In the genomic region with DNA sequence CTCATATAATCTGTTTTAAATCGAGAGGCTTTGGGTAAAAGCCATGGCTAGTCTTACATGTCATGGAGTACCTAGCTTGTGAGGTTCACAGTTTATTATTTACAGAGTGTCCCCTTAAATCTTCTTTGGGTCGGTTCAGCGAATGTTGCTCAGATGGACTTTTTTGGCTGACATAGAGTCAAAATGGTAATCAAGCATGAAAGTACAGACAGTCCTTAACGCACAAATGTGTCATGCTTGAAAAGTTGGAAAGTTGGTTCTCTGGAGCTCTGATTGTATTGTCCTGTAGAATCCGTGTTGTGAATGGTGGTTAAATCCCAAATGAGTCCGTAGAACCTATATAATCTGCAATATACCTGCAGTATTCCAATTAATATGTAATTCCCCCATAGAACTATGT, we compare ENCODE assay signal across 1 cellular context.
TF ChIP-seq lines count a peak whose summit lies in the region.

No MANE protein-coding gene starts in this region.

TF ChIP-seq in K562, 482 proteins besides CTCF, POLR2A, EP300 and RAD21:
- TF ChIP-seq, protein P1, sequence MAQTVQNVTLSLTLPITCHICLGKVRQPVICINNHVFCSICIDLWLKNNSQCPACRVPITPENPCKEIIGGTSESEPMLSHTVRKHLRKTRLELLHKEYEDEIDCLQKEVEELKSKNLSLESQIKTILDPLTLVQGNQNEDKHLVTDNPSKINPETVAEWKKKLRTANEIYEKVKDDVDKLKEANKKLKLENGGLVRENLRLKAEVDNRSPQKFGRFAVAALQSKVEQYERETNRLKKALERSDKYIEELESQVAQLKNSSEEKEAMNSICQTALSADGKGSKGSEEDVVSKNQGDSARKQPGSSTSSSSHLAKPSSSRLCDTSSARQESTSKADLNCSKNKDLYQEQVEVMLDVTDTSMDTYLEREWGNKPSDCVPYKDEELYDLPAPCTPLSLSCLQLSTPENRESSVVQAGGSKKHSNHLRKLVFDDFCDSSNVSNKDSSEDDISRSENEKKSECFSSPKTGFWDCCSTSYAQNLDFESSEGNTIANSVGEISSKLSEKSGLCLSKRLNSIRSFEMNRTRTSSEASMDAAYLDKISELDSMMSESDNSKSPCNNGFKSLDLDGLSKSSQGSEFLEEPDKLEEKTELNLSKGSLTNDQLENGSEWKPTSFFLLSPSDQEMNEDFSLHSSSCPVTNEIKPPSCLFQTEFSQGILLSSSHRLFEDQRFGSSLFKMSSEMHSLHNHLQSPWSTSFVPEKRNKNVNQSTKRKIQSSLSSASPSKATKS (CRISPR knock-in tag; IDR thresholded peaks at IDR 0.05) = no peak
- TF ChIP-seq, protein P2, sequence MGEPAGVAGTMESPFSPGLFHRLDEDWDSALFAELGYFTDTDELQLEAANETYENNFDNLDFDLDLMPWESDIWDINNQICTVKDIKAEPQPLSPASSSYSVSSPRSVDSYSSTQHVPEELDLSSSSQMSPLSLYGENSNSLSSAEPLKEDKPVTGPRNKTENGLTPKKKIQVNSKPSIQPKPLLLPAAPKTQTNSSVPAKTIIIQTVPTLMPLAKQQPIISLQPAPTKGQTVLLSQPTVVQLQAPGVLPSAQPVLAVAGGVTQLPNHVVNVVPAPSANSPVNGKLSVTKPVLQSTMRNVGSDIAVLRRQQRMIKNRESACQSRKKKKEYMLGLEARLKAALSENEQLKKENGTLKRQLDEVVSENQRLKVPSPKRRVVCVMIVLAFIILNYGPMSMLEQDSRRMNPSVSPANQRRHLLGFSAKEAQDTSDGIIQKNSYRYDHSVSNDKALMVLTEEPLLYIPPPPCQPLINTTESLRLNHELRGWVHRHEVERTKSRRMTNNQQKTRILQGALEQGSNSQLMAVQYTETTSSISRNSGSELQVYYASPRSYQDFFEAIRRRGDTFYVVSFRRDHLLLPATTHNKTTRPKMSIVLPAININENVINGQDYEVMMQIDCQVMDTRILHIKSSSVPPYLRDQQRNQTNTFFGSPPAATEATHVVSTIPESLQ (CRISPR knock-in tag; IDR thresholded peaks at IDR 0.05) = no peak
- TF ChIP-seq GATAD2B (IDR thresholded peaks at IDR 0.05; ENCODE audit: borderline replicate concordance) (no peak), ATF2 (CRISPR knock-in tag; IDR thresholded peaks at IDR 0.05) (no peak), SIRT6 (IDR thresholded peaks at IDR 0.05; ENCODE audit: low read depth, low read length) (no peak), CREBBP (IDR thresholded peaks at IDR 0.05; ENCODE audit: low read depth, low read length) (no peak), WHSC1 (IDR thresholded peaks at IDR 0.05; ENCODE audit: low read length) (no peak), SMARCE1 (IDR thresholded peaks at IDR 0.05) (no peak), ARHGAP35 (IDR thresholded peaks at IDR 0.05; ENCODE audit: partially characterized antibody) (no peak), ZNF316 (IDR thresholded peaks at IDR 0.05) (no peak), MEIS2 (IDR thresholded peaks at IDR 0.05; ENCODE audit: partially characterized antibody) (no peak), ZNF143 (CRISPR knock-in tag; IDR thresholded peaks at IDR 0.05) (no peak), ZNF347 (CRISPR knock-in tag; IDR thresholded peaks at IDR 0.05; ENCODE audit: low read depth) (no peak), DIDO1 (tag; IDR thresholded peaks at IDR 0.05; ENCODE audit: low read depth) (no peak), POLR2H (tag; IDR thresholded peaks at IDR 0.05; ENCODE audit: low read depth) (no peak), SMAD4 (CRISPR knock-in tag; conservative IDR thresholded peaks at IDR 0.05) (no peak)
- TF ChIP-seq, protein P3, sequence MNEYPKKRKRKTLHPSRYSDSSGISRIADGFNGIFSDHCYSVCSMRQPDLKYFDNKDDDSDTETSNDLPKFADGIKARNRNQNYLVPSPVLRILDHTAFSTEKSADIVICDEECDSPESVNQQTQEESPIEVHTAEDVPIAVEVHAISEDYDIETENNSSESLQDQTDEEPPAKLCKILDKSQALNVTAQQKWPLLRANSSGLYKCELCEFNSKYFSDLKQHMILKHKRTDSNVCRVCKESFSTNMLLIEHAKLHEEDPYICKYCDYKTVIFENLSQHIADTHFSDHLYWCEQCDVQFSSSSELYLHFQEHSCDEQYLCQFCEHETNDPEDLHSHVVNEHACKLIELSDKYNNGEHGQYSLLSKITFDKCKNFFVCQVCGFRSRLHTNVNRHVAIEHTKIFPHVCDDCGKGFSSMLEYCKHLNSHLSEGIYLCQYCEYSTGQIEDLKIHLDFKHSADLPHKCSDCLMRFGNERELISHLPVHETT (CRISPR knock-in tag; conservative IDR thresholded peaks at IDR 0.05 in 1 of 2, IDR thresholded peaks at IDR 0.05 in 1 of 2) = no peak
- TF ChIP-seq, protein P4, sequence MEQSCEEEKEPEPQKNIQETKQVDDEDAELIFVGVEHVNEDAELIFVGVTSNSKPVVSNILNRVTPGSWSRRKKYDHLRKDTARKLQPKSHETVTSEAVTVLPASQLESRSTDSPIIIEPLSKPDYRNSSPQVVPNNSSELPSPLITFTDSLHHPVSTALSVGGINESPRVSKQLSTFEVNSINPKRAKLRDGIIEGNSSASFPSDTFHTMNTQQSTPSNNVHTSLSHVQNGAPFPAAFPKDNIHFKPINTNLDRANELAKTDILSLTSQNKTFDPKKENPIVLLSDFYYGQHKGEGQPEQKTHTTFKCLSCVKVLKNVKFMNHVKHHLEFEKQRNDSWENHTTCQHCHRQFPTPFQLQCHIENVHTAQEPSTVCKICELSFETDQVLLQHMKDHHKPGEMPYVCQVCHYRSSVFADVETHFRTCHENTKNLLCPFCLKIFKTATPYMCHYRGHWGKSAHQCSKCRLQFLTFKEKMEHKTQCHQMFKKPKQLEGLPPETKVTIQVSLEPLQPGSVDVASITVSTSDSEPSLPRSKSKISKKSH (CRISPR knock-in tag; IDR thresholded peaks at IDR 0.05) = no peak
